In the genomic region with DNA sequence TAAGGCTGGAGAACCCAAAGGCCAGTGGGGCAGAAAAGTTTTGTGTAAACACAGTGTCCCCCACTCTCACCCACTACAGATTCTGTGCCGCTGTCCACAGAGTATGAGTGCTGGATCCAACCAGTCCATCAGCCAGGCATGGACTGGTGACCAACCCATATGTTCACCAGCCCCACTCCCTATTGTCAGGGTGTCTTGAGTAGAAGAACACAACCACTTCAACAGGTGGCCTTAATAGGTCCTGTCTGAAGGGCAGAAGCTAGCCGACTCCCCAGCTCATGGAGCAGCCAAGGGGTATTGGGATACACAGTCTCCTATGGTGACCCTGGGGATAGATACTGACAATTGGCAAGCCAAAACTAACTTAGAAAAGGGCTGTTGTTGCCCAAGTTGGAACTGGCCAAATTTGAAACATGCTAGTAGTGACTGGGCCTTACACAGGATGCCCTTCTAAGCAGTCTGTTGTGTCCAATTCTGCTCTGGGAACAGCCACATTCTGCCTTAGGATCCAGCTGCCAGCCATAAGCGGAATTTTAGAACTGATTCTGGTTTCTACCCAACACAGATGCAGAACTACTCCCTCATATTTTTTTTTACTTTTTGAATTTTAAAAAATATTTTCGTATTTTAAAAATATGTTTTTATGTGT, we compare ENCODE assay signal across 11 cellular contexts. TPM values are rescaled to one million over a fixed set of nuclear protein-coding genes. Genes with fewer than 3 reads are reported as not detected.
DNase-seq lines count a peak whose midpoint lies in the region; ATAC-seq, FAIRE-seq and TF ChIP-seq lines count a peak whose summit lies in the region.
"Had no signal": no experiment of that assay in that cellular context is flagged by ENCODE, and none has a peak within 500 bp of the region (broad histone marks: within the 10 kb centered on the region; RNA-seq: fewer than 3 reads in every experiment).

No MANE protein-coding gene starts in this region.

- no peaks in the 10 kb centered on the region for H3K27me3 ChIP-seq in lower lobe of right lung (ENCODE audit: low read depth)

- H3K4me3 Mint-ChIP-seq in stimulated activated naive B cell treated with anti-CD40 and anti-IgM and Interleukin-4, amounts not matched to agents 10 μg/mL and 1 μg/mL and 100 μg/mL, for 72 hours = no peak overlapping the region
- H3K4me3 Mint-ChIP-seq: activated naive CD8-positive, alpha-beta T cell treated with anti-CD3 and anti-CD28 coated beads, Interleukin-2, amount 10 ng/mL, durations not matched to agents 7 days and 5 days had no signal

- no peaks in the 10 kb centered on the region for H3K9me3 Mint-ChIP-seq in stimulated activated naive B cell treated with anti-CD40 and anti-IgM and Interleukin-4, amounts not matched to agents 10 μg/mL and 1 μg/mL and 100 μg/mL, for 72 hours
- H3K9me3 Mint-ChIP-seq: activated naive CD8-positive, alpha-beta T cell treated with anti-CD3 and anti-CD28 coated beads, Interleukin-2, amount 10 ng/mL, durations not matched to agents 7 days and 5 days had no signal

- ATAC-seq in Right ventricle myocardium inferior = peak; percentile 26
- ATAC-seq in lower lobe of right lung = peak; percentile 50 to 70
- no peak for ATAC-seq in stimulated activated naive B cell treated with anti-CD40 and anti-IgM and Interleukin-4, amounts not matched to agents 10 μg/mL and 1 μg/mL and 100 μg/mL, for 72 hours (replicated peaks)
- ATAC-seq in HG03520 (IDR thresholded peaks at IDR 0.05; ENCODE audit: unreplicated experiment) = no peak

- peaks cover 0 to 2% of the 10 kb centered on the region in 2 donors for H3K4me1 Mint-ChIP-seq in stimulated activated naive B cell treated with anti-CD40 and anti-IgM and Interleukin-4, amounts not matched to agents 10 μg/mL and 1 μg/mL and 100 μg/mL, for 72 hours

- H3K27ac Mint-ChIP-seq in stimulated activated naive B cell treated with anti-CD40 and anti-IgM and Interleukin-4, amounts not matched to agents 10 μg/mL and 1 μg/mL and 100 μg/mL, for 72 hours = no peak overlapping the region
- H3K27ac Mint-ChIP-seq: activated naive CD8-positive, alpha-beta T cell treated with anti-CD3 and anti-CD28 coated beads, Interleukin-2, amount 10 ng/mL, durations not matched to agents 7 days and 5 days had no signal

- peak overlapping the region; percentile 42 for H3K27ac ChIP-seq in lower lobe of right lung
- H3K27ac ChIP-seq: RWPE1 had no signal

- H3K36me3 ChIP-seq in lower lobe of right lung = no peaks in the 10 kb centered on the region

- no peaks in the 10 kb centered on the region for H3K36me3 Mint-ChIP-seq in stimulated activated naive B cell treated with anti-CD40 and anti-IgM and Interleukin-4, amounts not matched to agents 10 μg/mL and 1 μg/mL and 100 μg/mL, for 72 hours
- H3K36me3 Mint-ChIP-seq: activated naive CD8-positive, alpha-beta T cell treated with anti-CD3 and anti-CD28 coated beads, Interleukin-2, amount 10 ng/mL, durations not matched to agents 7 days and 5 days had no signal

- no peak overlapping the region for H3K4me3 ChIP-seq in lower lobe of right lung

- peaks cover 10% of the 10 kb centered on the region for H3K4me1 ChIP-seq in lower lobe of right lung

- intact Hi-C loops in Right ventricle myocardium inferior (cut with DNase I) (no loop called here), cardiac septum (cut with DNase I) (no loop called here), lower lobe of right lung (cut with DNase I) (no loop called here)

- no peak for TF ChIP-seq CTCF in lower lobe of right lung (IDR thresholded peaks at IDR 0.05)

- no peak for DNase-seq in Right ventricle myocardium inferior (ENCODE audit: missing footprints)
- no peak for DNase-seq in cardiac septum (ENCODE audit: low spot score)
- peak; percentile 17 for DNase-seq in amniotic epithelial cell (ENCODE audit: low read depth)
- DNase-seq in lower lobe of right lung = no peak
- DNase-seq in urothelium cell line (ENCODE audit: low spot score) = peak; percentile 20
- DNase-seq in stimulated activated naive B cell treated with anti-CD40 and anti-IgM and Interleukin-4, amounts not matched to agents 10 μg/mL and 1 μg/mL and 100 μg/mL, for 72 hours = no peak
- no peak for DNase-seq in 8988T
- DNase-seq: activated naive CD8-positive, alpha-beta T cell treated with anti-CD3 and anti-CD28 coated beads, Interleukin-2, amount 10 ng/mL, durations not matched to agents 7 days and 5 days; stimulated activated CD4-positive, alpha-beta T cell treated with anti-CD3 and anti-CD28 coated beads, Interleukin-2, amount 100 ng/mL, for 48 hours had no signal

- peak; percentile 82 for FAIRE-seq in urothelium cell line (lab: Jason Lieb, UNC)

- H3K9me3 ChIP-seq in lower lobe of right lung = no peaks in the 10 kb centered on the region

- H3K27me3 Mint-ChIP-seq in stimulated activated naive B cell treated with anti-CD40 and anti-IgM and Interleukin-4, amounts not matched to agents 10 μg/mL and 1 μg/mL and 100 μg/mL, for 72 hours = peaks cover 3 to 7% of the 10 kb centered on the region in 2 donors

RNA-seq across cellular contexts. Expression of a gene that starts 19.8 kb away (rescaled TPM):
- total RNA-seq in Right ventricle myocardium inferior = 2.1 TPM
- total RNA-seq in cardiac septum = 1.8 TPM
- 5.2 TPM for total RNA-seq in lower lobe of right lung

RNA-seq across cellular contexts. Expression of a gene that starts 49.4 kb away (rescaled TPM):
- total RNA-seq in Right ventricle myocardium inferior (2.9 TPM), cardiac septum (2.1 TPM), lower lobe of right lung (34.9 TPM)

Comparison
In these comparisons a context has a peak if more than half of its experiments do, and no peak if none do; other contexts are left out.
1. ATAC-seq: peak in Right ventricle myocardium inferior (single experiment) and lower lobe of right lung (2 of 2); none in stimulated activated naive B cell treated with anti-CD40 and anti-IgM and Interleukin-4, amounts not matched to agents 10 μg/mL and 1 μg/mL and 100 μg/mL, for 72 hours (0 of 2) and HG03520 (single experiment).
2. DNase-seq: peak in amniotic epithelial cell (single experiment) and urothelium cell line (single experiment); none in Right ventricle myocardium inferior (single experiment), cardiac septum (single experiment), lower lobe of right lung (single experiment), stimulated activated naive B cell treated with anti-CD40 and anti-IgM and Interleukin-4, amounts not matched to agents 10 μg/mL and 1 μg/mL and 100 μg/mL, for 72 hours (single experiment) and 8988T (single experiment).